Comparison of ENCODE assay signal across 1 cellular context in the genomic region with DNA sequence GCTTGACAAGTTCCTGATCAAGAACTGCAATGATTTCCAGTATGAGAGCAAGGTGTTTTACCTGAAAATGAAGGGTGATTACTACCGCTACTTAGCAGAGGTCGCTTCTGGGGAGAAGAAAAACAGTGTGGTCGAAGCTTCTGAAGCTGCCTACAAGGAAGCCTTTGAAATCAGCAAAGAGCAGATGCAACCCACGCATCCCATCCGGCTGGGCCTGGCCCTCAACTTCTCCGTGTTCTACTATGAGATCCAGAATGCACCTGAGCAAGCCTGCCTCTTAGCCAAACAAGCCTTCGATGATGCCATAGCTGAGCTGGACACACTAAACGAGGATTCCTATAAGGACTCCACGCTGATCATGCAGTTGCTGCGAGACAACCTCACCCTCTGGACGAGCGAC.
TF ChIP-seq lines count a peak whose summit lies in the region.

No MANE protein-coding gene starts in this region.

TF ChIP-seq in GM12878, 131 proteins besides CTCF, POLR2A, EP300 and RAD21 (continued from another document):
- TF ChIP-seq, protein P1, sequence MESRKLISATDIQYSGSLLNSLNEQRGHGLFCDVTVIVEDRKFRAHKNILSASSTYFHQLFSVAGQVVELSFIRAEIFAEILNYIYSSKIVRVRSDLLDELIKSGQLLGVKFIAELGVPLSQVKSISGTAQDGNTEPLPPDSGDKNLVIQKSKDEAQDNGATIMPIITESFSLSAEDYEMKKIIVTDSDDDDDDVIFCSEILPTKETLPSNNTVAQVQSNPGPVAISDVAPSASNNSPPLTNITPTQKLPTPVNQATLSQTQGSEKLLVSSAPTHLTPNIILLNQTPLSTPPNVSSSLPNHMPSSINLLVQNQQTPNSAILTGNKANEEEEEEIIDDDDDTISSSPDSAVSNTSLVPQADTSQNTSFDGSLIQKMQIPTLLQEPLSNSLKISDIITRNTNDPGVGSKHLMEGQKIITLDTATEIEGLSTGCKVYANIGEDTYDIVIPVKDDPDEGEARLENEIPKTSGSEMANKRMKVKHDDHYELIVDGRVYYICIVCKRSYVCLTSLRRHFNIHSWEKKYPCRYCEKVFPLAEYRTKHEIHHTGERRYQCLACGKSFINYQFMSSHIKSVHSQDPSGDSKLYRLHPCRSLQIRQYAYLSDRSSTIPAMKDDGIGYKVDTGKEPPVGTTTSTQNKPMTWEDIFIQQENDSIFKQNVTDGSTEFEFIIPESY (IDR thresholded peaks at IDR 0.05) = no peak
- TF ChIP-seq RB1 (IDR thresholded peaks at IDR 0.05; ENCODE audit: borderline replicate concordance) (no peak), SREBF2 (IDR thresholded peaks at IDR 0.05; ENCODE audit: low read length) (no peak)
